10 cellular contexts compared by ENCODE assay signal in genomic region chr9:115672477-115673316, GRCh38.
DNase-seq lines count a peak whose midpoint lies in the region; ATAC-seq and TF ChIP-seq lines count a peak whose summit lies in the region.
"Had no signal": no experiment of that assay in that cellular context is flagged by ENCODE, and none has a peak within 500 bp of the region (broad histone marks: within the 10 kb centered on the region; RNA-seq: fewer than 3 reads in every experiment).

No MANE protein-coding gene starts in this region.

- POLR2A ChIA-PET in AG04450 (lab: Yijun Ruan, JAX) = interaction anchor here (1.0 to 1.7 kb wide), 10 partner anchors 18 to 272 kb away, joined by 3 to 16 read pairs (median 10); no protein-coding TSS in a partner anchor

- peak overlapping the region; percentile 100 for H3K27ac ChIP-seq in AG04450 (ENCODE audit: low read depth, low read length)
- no peak overlapping the region for H3K27ac ChIP-seq in prostate gland
- H3K27ac ChIP-seq: WERI-Rb-1 had no signal

- peak overlapping the region; percentile 99 for H3K27ac Mint-ChIP-seq in mesothelial cell of epicardium

- TF ChIP-seq CTCF in AG04450 (IDR thresholded peaks at IDR 0.05; ENCODE audit: low read depth, low read length) (0 out of 2 replicates have a peak, but pooled peaks have one; percentile 6), choroid plexus epithelial cell (conservative IDR thresholded peaks at IDR 0.05; ENCODE audit: low read depth, low read length) (no peak), mesothelial cell of epicardium (IDR thresholded peaks at IDR 0.05; ENCODE audit: unreplicated experiment) (no peak), prostate gland (IDR thresholded peaks at IDR 0.05) (no peak)

- H3K36me3 Mint-ChIP-seq in mesothelial cell of epicardium = no peaks in the 10 kb centered on the region

- CTCF ChIA-PET in AG04450 (lab: Charles Lee) = interaction anchor here (0.7 to 1.5 kb wide), 4 partner anchors 18 to 281 kb away, joined by 3 to 8 read pairs (median 6); no protein-coding TSS in a partner anchor

- H3K4me3 ChIP-seq in AG04450 (ENCODE audit: low read depth, low read length) (peak overlapping the region; percentile 5), MG63 (no peak overlapping the region), choroid plexus epithelial cell (ENCODE audit: low read depth, low read length) (no peak overlapping the region), prostate gland (no peak overlapping the region)
- H3K4me3 ChIP-seq: skin epidermis had no signal

- no peaks in the 10 kb centered on the region for H3K27me3 Mint-ChIP-seq in mesothelial cell of epicardium (ENCODE audit: low read depth)

- H3K4me1 Mint-ChIP-seq in mesothelial cell of epicardium = peaks cover 19% of the 10 kb centered on the region

- H3K36me3 ChIP-seq in MG63 (no peaks in the 10 kb centered on the region), prostate gland (no peaks in the 10 kb centered on the region)
- H3K36me3 ChIP-seq: WERI-Rb-1 had no signal

- DNase-seq in AG04450 (ENCODE audit: low read depth, low spot score) (peak; percentile 96), MG63 (peak; percentile 70), choroid plexus epithelial cell (ENCODE audit: low read depth) (peak; percentile 98), mesothelial cell of epicardium (ENCODE audit: low spot score in 2 of 2, unreplicated experiment in 2 of 2) (peak in 1 of 2 experiments; percentile 46), NOMO-1 (lab: John Stamatoyannopoulos, UW; ENCODE audit: unreplicated experiment in 2 of 2) (no peak), prostate gland (ENCODE audit: low spot score) (no peak)
- DNase-seq: WERI-Rb-1 had no signal

- no peaks in the 10 kb centered on the region for H3K4me1 ChIP-seq in prostate gland (replicated peaks)

- WGBS in prostate gland = 53% methylated on average over 7 of the region's 7 CpGs

- H3K4me3 Mint-ChIP-seq in mesothelial cell of epicardium = no peak overlapping the region

- H3K27me3 ChIP-seq in AG04450 (ENCODE audit: control insufficient read depth, insufficient read depth, low read length) = no peaks in the 10 kb centered on the region
- H3K27me3 ChIP-seq in MG63 = no peaks in the 10 kb centered on the region
- H3K27me3 ChIP-seq in prostate gland (replicated peaks; ENCODE audit: insufficient read depth) = no peaks in the 10 kb centered on the region

- H3K9me3 Mint-ChIP-seq in mesothelial cell of epicardium = peaks cover 21% of the 10 kb centered on the region

- H3K9me3 ChIP-seq in AG04450 (ENCODE audit: control insufficient read depth, insufficient read depth, low read length) = no peaks in the 10 kb centered on the region
- no peaks in the 10 kb centered on the region; the same call in none of the 2 replicates for H3K9me3 ChIP-seq in MG63
- H3K9me3 ChIP-seq in prostate gland = no peaks in the 10 kb centered on the region

- ATAC-seq in GM18502 (IDR thresholded peaks at IDR 0.05; ENCODE audit: poor library complexity, unreplicated experiment) (no peak), GM18907 (IDR thresholded peaks at IDR 0.05; ENCODE audit: unreplicated experiment) (no peak)

- TF ChIP-seq POLR2A in prostate gland (IDR thresholded peaks at IDR 0.05) = no peak

- intact Hi-C loops in prostate gland (cut with DNase I) = no loop called here

Comparison
In these comparisons a context has a peak if more than half of its experiments do, and no peak if none do; other contexts are left out.
1. DNase-seq: peak in AG04450 (single experiment), MG63 (single experiment) and choroid plexus epithelial cell (single experiment); none in NOMO-1 (0 of 2) and prostate gland (single experiment).